Comparison of ENCODE assay signal across 1 cellular context in genomic region chr19:6125571-6125989, GRCh38.
TF ChIP-seq lines count a peak whose summit lies in the region.

No MANE protein-coding gene starts in this region.

TF ChIP-seq in K562, 482 proteins besides CTCF, POLR2A, EP300 and RAD21 (continued from another document and continues in another):
- TF ChIP-seq ZBTB11 (CRISPR knock-in tag; IDR thresholded peaks at IDR 0.05) (no peak), ZBED1 (IDR thresholded peaks at IDR 0.05) (no peak), NCOA1 (IDR thresholded peaks at IDR 0.05; ENCODE audit: low read depth) (no peak), CC2D1A (IDR thresholded peaks at IDR 0.05) (peak; percentile 86), RCOR1 (IDR thresholded peaks at IDR 0.05; ENCODE audit: borderline replicate concordance in 1 of 2, low read depth in 2 of 2, low read length in 2 of 2) (peak in 1 of 2 experiments; percentile 36; a peak in 2 of 4 replicates), YY1 (IDR thresholded peaks at IDR 0.05; ENCODE audit: borderline replicate concordance in 1 of 3, control insufficient read depth in 1 of 3, extremely low read depth in 1 of 3, insufficient read depth in 3 of 3, insufficient read length in 1 of 3, insufficient replicate concordance in 2 of 3, low read depth in 1 of 3, low read length in 2 of 3) (peak in 2 of 3 experiments; percentile 26 to 54), RBM39 (optimal IDR thresholded peaks at IDR 0.05; ENCODE audit: low read depth, low read length) (no peak), ZKSCAN8 (CRISPR knock-in tag; IDR thresholded peaks at IDR 0.05) (no peak), NR4A1 (CRISPR knock-in tag; IDR thresholded peaks at IDR 0.05) (no peak), NR4A1 (tag; IDR thresholded peaks at IDR 0.05) (no peak), CBFA2T3 (IDR thresholded peaks at IDR 0.05) (0 out of 2 replicates have a peak, but pooled peaks have one; percentile 2), CHD4 (IDR thresholded peaks at IDR 0.05; ENCODE audit: insufficient read depth, insufficient replicate concordance, low read depth, low read length, poor library complexity, severe bottlenecking) (no peak), CLOCK (CRISPR knock-in tag; IDR thresholded peaks at IDR 0.05; ENCODE audit: borderline replicate concordance) (no peak), HIVEP1 (CRISPR knock-in tag; IDR thresholded peaks at IDR 0.05) (no peak), NR2F6 (CRISPR knock-in tag; IDR thresholded peaks at IDR 0.05) (no peak), C11orf30 (IDR thresholded peaks at IDR 0.05; ENCODE audit: low read depth) (no peak), STAG1 (CRISPR knock-in tag; IDR thresholded peaks at IDR 0.05; ENCODE audit: borderline replicate concordance) (peak; percentile 87; the same call in 1 of the 2 replicates), SIN3A (IDR thresholded peaks at IDR 0.05; ENCODE audit: borderline replicate concordance in 2 of 2, control insufficient read depth in 1 of 2, low read depth in 2 of 2, low read length in 2 of 2) (no peak), ESRRA (IDR thresholded peaks at IDR 0.05; ENCODE audit: borderline replicate concordance, low read depth) (no peak), MLLT1 (IDR thresholded peaks at IDR 0.05) (no peak), HDGF (IDR thresholded peaks at IDR 0.05) (no peak), BHLHE40 (IDR thresholded peaks at IDR 0.05; ENCODE audit: low read length) (peak; percentile 68), THRB (CRISPR knock-in tag; conservative IDR thresholded peaks at IDR 0.05) (no peak), OTX1 (CRISPR knock-in tag; IDR thresholded peaks at IDR 0.05) (no peak), ZNF239 (CRISPR knock-in tag; IDR thresholded peaks at IDR 0.05) (no peak), FOXA3 (CRISPR knock-in tag; conservative IDR thresholded peaks at IDR 0.05 in 1 of 2, IDR thresholded peaks at IDR 0.05 in 1 of 2) (0 out of 4 replicates have a peak, but pooled peaks of 1 of the 2 experiments have one; percentile 42), ARID1B (IDR thresholded peaks at IDR 0.05) (no peak), ZNF766 (CRISPR knock-in tag; conservative IDR thresholded peaks at IDR 0.05) (0 out of 2 replicates have a peak, but pooled peaks have one; percentile 51), ZNF696 (CRISPR knock-in tag; conservative IDR thresholded peaks at IDR 0.05) (no peak), SMC3 (conservative IDR thresholded peaks at IDR 0.05; ENCODE audit: insufficient read depth, low read depth, low read length) (peak; percentile 99), ZBTB9 (CRISPR knock-in tag; IDR thresholded peaks at IDR 0.05) (no peak), MYC (IDR thresholded peaks at IDR 0.05; ENCODE audit: low read depth, low read length) (peak; percentile 65), MYC (CRISPR knock-in tag; IDR thresholded peaks at IDR 0.05; ENCODE audit: borderline replicate concordance, low read depth) (no peak), CHD2 (IDR thresholded peaks at IDR 0.05; ENCODE audit: low read depth, low read length) (no peak), BCL6 (CRISPR knock-in tag; IDR thresholded peaks at IDR 0.05) (no peak)
- TF ChIP-seq, protein P1, sequence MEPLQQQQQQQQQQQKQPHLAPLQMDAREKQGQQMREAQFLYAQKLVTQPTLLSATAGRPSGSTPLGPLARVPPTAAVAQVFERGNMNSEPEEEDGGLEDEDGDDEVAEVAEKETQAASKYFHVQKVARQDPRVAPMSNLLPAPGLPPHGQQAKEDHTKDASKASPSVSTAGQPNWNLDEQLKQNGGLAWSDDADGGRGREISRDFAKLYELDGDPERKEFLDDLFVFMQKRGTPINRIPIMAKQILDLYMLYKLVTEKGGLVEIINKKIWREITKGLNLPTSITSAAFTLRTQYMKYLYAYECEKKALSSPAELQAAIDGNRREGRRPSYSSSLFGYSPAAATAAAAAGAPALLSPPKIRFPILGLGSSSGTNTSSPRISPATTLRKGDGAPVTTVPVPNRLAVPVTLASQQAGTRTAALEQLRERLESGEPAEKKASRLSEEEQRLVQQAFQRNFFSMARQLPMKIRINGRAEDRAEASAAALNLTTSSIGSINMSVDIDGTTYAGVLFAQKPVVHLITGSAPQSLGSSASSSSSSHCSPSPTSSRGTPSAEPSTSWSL (CRISPR knock-in tag; IDR thresholded peaks at IDR 0.05; ENCODE audit: borderline replicate concordance) = no peak
- TF ChIP-seq, protein P2, sequence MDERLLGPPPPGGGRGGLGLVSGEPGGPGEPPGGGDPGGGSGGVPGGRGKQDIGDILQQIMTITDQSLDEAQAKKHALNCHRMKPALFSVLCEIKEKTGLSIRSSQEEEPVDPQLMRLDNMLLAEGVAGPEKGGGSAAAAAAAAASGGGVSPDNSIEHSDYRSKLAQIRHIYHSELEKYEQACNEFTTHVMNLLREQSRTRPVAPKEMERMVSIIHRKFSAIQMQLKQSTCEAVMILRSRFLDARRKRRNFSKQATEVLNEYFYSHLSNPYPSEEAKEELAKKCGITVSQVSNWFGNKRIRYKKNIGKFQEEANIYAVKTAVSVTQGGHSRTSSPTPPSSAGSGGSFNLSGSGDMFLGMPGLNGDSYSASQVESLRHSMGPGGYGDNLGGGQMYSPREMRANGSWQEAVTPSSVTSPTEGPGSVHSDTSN (CRISPR knock-in tag; IDR thresholded peaks at IDR 0.05; ENCODE audit: low read depth) = no peak
- TF ChIP-seq, protein P2 (tag; conservative IDR thresholded peaks at IDR 0.05; ENCODE audit: low read depth) = no peak
- TF ChIP-seq, protein P3, sequence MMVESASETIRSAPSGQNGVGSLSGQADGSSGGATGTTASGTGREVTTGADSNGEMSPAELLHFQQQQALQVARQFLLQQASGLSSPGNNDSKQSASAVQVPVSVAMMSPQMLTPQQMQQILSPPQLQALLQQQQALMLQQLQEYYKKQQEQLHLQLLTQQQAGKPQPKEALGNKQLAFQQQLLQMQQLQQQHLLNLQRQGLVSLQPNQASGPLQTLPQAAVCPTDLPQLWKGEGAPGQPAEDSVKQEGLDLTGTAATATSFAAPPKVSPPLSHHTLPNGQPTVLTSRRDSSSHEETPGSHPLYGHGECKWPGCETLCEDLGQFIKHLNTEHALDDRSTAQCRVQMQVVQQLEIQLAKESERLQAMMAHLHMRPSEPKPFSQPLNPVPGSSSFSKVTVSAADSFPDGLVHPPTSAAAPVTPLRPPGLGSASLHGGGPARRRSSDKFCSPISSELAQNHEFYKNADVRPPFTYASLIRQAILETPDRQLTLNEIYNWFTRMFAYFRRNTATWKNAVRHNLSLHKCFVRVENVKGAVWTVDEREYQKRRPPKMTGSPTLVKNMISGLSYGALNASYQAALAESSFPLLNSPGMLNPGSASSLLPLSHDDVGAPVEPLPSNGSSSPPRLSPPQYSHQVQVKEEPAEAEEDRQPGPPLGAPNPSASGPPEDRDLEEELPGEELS (CRISPR knock-in tag; IDR thresholded peaks at IDR 0.05; ENCODE audit: borderline replicate concordance) = no peak
- TF ChIP-seq, protein P4, sequence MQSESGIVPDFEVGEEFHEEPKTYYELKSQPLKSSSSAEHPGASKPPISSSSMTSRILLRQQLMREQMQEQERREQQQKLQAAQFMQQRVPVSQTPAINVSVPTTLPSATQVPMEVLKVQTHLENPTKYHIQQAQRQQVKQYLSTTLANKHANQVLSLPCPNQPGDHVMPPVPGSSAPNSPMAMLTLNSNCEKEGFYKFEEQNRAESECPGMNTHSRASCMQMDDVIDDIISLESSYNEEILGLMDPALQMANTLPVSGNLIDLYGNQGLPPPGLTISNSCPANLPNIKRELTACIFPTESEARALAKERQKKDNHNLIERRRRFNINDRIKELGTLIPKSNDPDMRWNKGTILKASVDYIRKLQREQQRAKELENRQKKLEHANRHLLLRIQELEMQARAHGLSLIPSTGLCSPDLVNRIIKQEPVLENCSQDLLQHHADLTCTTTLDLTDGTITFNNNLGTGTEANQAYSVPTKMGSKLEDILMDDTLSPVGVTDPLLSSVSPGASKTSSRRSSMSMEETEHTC (IDR thresholded peaks at IDR 0.05) = no peak
- TF ChIP-seq, protein P5, sequence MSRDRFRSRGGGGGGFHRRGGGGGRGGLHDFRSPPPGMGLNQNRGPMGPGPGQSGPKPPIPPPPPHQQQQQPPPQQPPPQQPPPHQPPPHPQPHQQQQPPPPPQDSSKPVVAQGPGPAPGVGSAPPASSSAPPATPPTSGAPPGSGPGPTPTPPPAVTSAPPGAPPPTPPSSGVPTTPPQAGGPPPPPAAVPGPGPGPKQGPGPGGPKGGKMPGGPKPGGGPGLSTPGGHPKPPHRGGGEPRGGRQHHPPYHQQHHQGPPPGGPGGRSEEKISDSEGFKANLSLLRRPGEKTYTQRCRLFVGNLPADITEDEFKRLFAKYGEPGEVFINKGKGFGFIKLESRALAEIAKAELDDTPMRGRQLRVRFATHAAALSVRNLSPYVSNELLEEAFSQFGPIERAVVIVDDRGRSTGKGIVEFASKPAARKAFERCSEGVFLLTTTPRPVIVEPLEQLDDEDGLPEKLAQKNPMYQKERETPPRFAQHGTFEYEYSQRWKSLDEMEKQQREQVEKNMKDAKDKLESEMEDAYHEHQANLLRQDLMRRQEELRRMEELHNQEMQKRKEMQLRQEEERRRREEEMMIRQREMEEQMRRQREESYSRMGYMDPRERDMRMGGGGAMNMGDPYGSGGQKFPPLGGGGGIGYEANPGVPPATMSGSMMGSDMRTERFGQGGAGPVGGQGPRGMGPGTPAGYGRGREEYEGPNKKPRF (IDR thresholded peaks at IDR 0.05; ENCODE audit: low read depth, low read length) = no peak
